Comparison of ENCODE assay signal across 22 cellular contexts in the genomic region with DNA sequence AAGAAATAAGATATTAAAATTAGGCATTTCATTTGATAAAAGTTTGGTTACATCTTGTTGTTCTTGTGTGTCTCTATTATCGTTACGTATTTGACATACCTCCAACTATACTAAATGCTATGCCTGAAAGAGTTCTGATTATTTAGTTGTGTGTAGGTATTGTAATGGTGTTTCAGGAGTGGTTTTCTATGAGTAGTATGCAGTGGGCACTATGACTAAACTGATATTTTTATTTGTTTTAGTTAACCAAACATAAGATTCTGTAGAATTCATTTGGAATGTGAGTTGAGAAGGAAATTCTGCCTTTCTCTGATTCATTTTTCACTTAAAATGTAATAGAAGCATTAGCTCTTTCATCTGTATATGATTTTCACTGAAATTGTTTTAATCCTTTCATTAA.
"Had no signal": no experiment of that assay in that cellular context is flagged by ENCODE, and none has a peak within 500 bp of the region (broad histone marks: within the 10 kb centered on the region; RNA-seq: fewer than 3 reads in every experiment).

No MANE protein-coding gene starts in this region.

- DNase-seq: colonic mucosa; cortex of kidney; effector CD8-positive, alpha-beta T cell; effector memory CD8-positive, alpha-beta T cell; endodermal cell; erythroblast; esophagus squamous epithelium; foreskin fibroblast; foreskin melanocyte; gastrocnemius medialis; glutamatergic neuron; head of caudate nucleus; heart right ventricle; hippocampal formation; left cardiac atrium; left lung; left ventricle myocardium superior; lower lobe of right lung; mesenchymal stem cell; mucosa of descending colon had no signal

- H3K9me3 ChIP-seq: colonic mucosa, esophagus squamous epithelium, gastrocnemius medialis, left lung, lower lobe of right lung, mucosa of descending colon had no signal

- H3K36me3 ChIP-seq: colonic mucosa, esophagus squamous epithelium, gastrocnemius medialis, left lung, lower lobe of right lung had no signal

- H3K27ac ChIP-seq: colonic mucosa, epithelial cell of prostate, esophagus squamous epithelium, gastrocnemius medialis, heart right ventricle, left lung, lower lobe of right lung had no signal

- H3K4me1 ChIP-seq: colonic mucosa, esophagus squamous epithelium, gastrocnemius medialis, heart right ventricle, left lung, lower lobe of right lung had no signal

- H3K27me3 ChIP-seq: colonic mucosa, esophagus squamous epithelium, gastrocnemius medialis, heart right ventricle, left lung had no signal

- H3K4me3 ChIP-seq: colonic mucosa, esophagus squamous epithelium, gastrocnemius medialis, heart right ventricle, left lung, lower lobe of right lung, mucosa of descending colon had no signal

- ATAC-seq: effector memory CD8-positive, alpha-beta T cell; esophagus mucosa; gastrocnemius medialis; heart right ventricle; left cardiac atrium; left lung; left ventricle myocardium superior; lower lobe of right lung; mucosa of descending colon had no signal
